Comparison of ENCODE assay signal across 1 cellular context in the genomic region with DNA sequence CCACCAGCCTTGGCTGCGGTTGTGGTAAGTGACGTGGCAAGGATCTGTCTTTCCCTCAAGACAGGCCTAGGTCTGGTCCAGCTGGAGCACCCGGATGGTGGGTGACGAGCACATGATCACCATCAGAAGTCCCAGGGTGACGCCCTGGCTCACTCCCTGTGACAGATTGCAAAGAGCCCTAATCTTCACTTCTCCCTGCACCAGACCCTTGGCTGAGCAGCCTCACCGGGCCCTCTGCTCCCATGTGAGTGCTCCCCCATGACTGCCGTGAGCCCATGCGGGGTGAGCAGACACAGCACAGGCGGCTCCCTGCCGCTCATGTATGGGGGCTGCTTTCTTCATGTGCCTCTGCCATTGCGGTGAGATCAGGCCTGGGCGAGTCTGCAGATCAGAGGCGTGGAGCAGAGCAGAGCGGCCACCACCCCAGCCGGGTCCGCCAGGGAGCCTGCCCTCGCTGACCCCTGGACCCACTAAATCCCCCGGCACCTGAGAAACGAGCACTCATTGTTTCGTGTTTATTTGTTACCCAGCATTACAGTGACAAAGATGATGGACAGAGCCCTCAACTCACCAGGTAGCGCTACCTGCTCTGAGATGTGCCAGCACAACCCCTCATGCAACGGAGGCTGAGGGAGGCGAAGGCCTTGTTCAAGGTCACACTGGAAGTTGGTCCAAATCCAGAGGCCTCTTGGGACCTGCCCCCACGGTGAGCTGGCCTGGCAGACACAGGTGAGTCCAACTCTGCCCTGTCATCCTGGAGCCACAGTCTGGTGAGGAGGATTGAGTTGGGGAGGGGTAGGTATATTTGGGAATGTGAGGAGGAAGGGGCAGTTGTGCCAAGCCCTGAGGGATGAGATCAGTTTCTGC.
TF ChIP-seq lines count a peak whose summit lies in the region.

No MANE protein-coding gene starts in this region.

TF ChIP-seq in HepG2, 621 proteins besides CTCF, POLR2A, EP300 and RAD21:
- no peak for TF ChIP-seq NR3C1 (CRISPR knock-in tag; IDR thresholded peaks at IDR 0.05)
- TF ChIP-seq ZEB1 (IDR thresholded peaks at IDR 0.05; ENCODE audit: insufficient replicate concordance, low read depth) = no peak
- TF ChIP-seq ZNF460 (CRISPR knock-in tag; IDR thresholded peaks at IDR 0.05; ENCODE audit: borderline replicate concordance) = no peak
- no peak for TF ChIP-seq NFIB (CRISPR knock-in tag; IDR thresholded peaks at IDR 0.05; ENCODE audit: borderline replicate concordance)
- TF ChIP-seq CREB1 (IDR thresholded peaks at IDR 0.05) = peak; percentile 57; the same call in 1 of the 2 replicates
- TF ChIP-seq CREB1 (CRISPR knock-in tag; IDR thresholded peaks at IDR 0.05) = no peak
